8 cellular contexts compared by ENCODE assay signal in the genomic region with DNA sequence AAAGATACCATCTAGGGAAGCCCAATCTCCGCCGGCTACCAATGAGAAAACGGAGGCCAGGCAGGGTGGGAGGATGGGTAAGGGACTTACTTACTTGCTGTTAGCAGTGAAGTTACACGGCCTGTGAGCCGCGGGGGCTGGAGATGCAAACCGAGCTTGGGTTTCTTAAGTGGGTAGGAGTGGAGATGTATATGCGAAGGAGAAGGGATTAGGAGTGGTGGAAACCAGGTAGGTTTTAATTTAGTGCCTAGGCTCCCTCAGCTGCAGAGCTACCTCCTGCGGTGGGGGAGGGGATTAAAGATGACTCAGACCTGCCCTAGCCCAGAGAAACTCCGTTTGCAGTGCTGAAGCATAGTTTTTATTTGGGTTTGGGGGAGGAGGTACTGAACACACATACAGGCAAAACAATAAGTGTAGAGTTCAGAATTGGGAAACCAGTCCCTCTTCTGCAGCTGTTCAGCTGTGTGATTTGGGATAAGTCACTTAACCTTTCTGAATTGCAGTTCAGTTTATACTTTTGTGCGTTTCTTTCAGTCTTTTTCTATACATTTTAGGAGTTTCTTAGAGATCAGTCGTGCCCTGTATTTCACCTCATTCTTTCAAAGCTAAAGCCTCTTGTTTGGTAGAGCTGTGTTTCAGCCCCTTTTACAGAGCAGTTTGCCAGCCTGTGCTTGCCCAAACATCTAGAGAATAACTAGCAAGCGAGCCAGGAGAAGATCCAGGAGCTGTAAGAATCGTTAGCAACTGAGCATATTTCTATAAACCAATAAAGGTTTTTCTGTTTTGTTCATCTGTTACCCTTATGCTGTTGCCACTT. TPM values are rescaled to one million over a fixed set of nuclear protein-coding genes. Genes with fewer than 3 reads are reported as not detected.
DNase-seq lines count a peak whose midpoint lies in the region; ATAC-seq and TF ChIP-seq lines count a peak whose summit lies in the region.

No MANE protein-coding gene starts in this region.

- TF ChIP-seq CTCF in WTC11 (IDR thresholded peaks at IDR 0.05) (no peak), left lung (IDR thresholded peaks at IDR 0.05) (no peak)

- H3K27me3 Mint-ChIP-seq in WTC11 (ENCODE audit: low read depth), result no peaks in the 10 kb centered on the region

- H3K4me1 Mint-ChIP-seq in WTC11, result peaks cover 43% of the 10 kb centered on the region

- peak overlapping the region; percentile 81 to 86 for H3K27ac ChIP-seq in left lung

- ATAC-seq in WTC11 (peak; percentile 65), left lung (peak; percentile 71), HG02623 (IDR thresholded peaks at IDR 0.05; ENCODE audit: unreplicated experiment) (no peak), GM21717 (IDR thresholded peaks at IDR 0.05; ENCODE audit: unreplicated experiment) (no peak)

- POLR2A ChIA-PET in WTC11 (lab: Charles Lee), result interaction anchor here (0.6 to 1.6 kb wide), 9 partner anchors 11 to 171 kb away, joined by 3 to 22 read pairs (median 3); no protein-coding TSS in a partner anchor

- peak; percentile 81 for DNase-seq in DMS53 (lab: John Stamatoyannopoulos, UW)
- DNase-seq in KG1 (lab: John Stamatoyannopoulos, UW), result peak; percentile 68
- peak; percentile 57 for DNase-seq in WTC11 (ENCODE audit: low spot score)
- peak; percentile 61 for DNase-seq in central memory CD4-positive, alpha-beta T cell
- DNase-seq in left lung, result peak; percentile 47 to 72
- peak; percentile 43 to 75 (median 72) for DNase-seq in stimulated activated CD4-positive, alpha-beta T cell treated with anti-CD3 and anti-CD28 coated beads, TNF-alpha, amount 100 ng/mL, for 48 hours (ENCODE audit: low read depth in 3 of 3)

- intact Hi-C loops in left lung (cut with DNase I), result no loop called here

- peak overlapping the region; percentile 2 to 54 for H3K4me3 ChIP-seq in left lung

- H3K4me1 ChIP-seq in left lung, result peaks cover 19 to 51% of the 10 kb centered on the region in 2 donors

- H3K27ac Mint-ChIP-seq in WTC11, result peak overlapping the region; percentile 96

- CTCF ChIA-PET in WTC11 (lab: Charles Lee), result interaction anchor here (1.6 to 5.7 kb wide), 2 partner anchors 16 to 171 kb away, joined by 4 to 40 read pairs; no protein-coding TSS in a partner anchor

- peak overlapping the region; percentile 93 for H3K4me3 Mint-ChIP-seq in WTC11

- no peaks in the 10 kb centered on the region for H3K9me3 Mint-ChIP-seq in WTC11

- H3K36me3 Mint-ChIP-seq in WTC11, result peaks cover 9% of the 10 kb centered on the region; the same call in 1 of the 2 replicates

- H3K27me3 ChIP-seq in left lung, result no peaks in the 10 kb centered on the region

- no peaks in the 10 kb centered on the region for H3K36me3 ChIP-seq in left lung

- no peaks in the 10 kb centered on the region for H3K9me3 ChIP-seq in left lung

TF ChIP-seq in WTC11, 78 proteins besides CTCF, POLR2A, EP300 and RAD21 (continues in another document):
- TF ChIP-seq SP1 (CRISPR knock-in tag; conservative IDR thresholded peaks at IDR 0.05) (peak; percentile 27; the same call in 1 of the 2 replicates), ZNF671 (CRISPR knock-in tag; IDR thresholded peaks at IDR 0.05) (no peak), ZNF416 (CRISPR knock-in tag; IDR thresholded peaks at IDR 0.05) (no peak), SMAD4 (CRISPR knock-in tag; IDR thresholded peaks at IDR 0.05) (no peak), EMX1 (CRISPR knock-in tag; IDR thresholded peaks at IDR 0.05) (no peak), ZBTB21 (CRISPR knock-in tag; IDR thresholded peaks at IDR 0.05; ENCODE audit: borderline replicate concordance) (no peak), ZNF219 (CRISPR knock-in tag; IDR thresholded peaks at IDR 0.05; ENCODE audit: borderline replicate concordance) (no peak), KAT7 (CRISPR knock-in tag; IDR thresholded peaks at IDR 0.05; ENCODE audit: borderline replicate concordance) (no peak), PRRX2 (CRISPR knock-in tag; IDR thresholded peaks at IDR 0.05) (no peak), NFE2L1 (CRISPR knock-in tag; IDR thresholded peaks at IDR 0.05) (0 out of 2 replicates have a peak, but pooled peaks have one; percentile 22), RELA (CRISPR knock-in tag; IDR thresholded peaks at IDR 0.05; ENCODE audit: borderline replicate concordance) (no peak)
- TF ChIP-seq, protein P1, sequence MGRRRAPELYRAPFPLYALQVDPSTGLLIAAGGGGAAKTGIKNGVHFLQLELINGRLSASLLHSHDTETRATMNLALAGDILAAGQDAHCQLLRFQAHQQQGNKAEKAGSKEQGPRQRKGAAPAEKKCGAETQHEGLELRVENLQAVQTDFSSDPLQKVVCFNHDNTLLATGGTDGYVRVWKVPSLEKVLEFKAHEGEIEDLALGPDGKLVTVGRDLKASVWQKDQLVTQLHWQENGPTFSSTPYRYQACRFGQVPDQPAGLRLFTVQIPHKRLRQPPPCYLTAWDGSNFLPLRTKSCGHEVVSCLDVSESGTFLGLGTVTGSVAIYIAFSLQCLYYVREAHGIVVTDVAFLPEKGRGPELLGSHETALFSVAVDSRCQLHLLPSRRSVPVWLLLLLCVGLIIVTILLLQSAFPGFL (CRISPR knock-in tag; IDR thresholded peaks at IDR 0.05; ENCODE audit: borderline replicate concordance), result no peak
- TF ChIP-seq, protein P2, sequence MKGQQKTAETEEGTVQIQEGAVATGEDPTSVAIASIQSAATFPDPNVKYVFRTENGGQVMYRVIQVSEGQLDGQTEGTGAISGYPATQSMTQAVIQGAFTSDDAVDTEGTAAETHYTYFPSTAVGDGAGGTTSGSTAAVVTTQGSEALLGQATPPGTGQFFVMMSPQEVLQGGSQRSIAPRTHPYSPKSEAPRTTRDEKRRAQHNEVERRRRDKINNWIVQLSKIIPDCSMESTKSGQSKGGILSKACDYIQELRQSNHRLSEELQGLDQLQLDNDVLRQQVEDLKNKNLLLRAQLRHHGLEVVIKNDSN (CRISPR knock-in tag; IDR thresholded peaks at IDR 0.05), result peak; percentile 15; the same call in 1 of the 2 replicates
- TF ChIP-seq, protein P3, sequence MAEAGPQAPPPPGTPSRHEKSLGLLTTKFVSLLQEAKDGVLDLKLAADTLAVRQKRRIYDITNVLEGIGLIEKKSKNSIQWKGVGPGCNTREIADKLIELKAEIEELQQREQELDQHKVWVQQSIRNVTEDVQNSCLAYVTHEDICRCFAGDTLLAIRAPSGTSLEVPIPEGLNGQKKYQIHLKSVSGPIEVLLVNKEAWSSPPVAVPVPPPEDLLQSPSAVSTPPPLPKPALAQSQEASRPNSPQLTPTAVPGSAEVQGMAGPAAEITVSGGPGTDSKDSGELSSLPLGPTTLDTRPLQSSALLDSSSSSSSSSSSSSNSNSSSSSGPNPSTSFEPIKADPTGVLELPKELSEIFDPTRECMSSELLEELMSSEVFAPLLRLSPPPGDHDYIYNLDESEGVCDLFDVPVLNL (CRISPR knock-in tag; IDR thresholded peaks at IDR 0.05; ENCODE audit: borderline replicate concordance, low read depth), result no peak
- TF ChIP-seq, protein P4, sequence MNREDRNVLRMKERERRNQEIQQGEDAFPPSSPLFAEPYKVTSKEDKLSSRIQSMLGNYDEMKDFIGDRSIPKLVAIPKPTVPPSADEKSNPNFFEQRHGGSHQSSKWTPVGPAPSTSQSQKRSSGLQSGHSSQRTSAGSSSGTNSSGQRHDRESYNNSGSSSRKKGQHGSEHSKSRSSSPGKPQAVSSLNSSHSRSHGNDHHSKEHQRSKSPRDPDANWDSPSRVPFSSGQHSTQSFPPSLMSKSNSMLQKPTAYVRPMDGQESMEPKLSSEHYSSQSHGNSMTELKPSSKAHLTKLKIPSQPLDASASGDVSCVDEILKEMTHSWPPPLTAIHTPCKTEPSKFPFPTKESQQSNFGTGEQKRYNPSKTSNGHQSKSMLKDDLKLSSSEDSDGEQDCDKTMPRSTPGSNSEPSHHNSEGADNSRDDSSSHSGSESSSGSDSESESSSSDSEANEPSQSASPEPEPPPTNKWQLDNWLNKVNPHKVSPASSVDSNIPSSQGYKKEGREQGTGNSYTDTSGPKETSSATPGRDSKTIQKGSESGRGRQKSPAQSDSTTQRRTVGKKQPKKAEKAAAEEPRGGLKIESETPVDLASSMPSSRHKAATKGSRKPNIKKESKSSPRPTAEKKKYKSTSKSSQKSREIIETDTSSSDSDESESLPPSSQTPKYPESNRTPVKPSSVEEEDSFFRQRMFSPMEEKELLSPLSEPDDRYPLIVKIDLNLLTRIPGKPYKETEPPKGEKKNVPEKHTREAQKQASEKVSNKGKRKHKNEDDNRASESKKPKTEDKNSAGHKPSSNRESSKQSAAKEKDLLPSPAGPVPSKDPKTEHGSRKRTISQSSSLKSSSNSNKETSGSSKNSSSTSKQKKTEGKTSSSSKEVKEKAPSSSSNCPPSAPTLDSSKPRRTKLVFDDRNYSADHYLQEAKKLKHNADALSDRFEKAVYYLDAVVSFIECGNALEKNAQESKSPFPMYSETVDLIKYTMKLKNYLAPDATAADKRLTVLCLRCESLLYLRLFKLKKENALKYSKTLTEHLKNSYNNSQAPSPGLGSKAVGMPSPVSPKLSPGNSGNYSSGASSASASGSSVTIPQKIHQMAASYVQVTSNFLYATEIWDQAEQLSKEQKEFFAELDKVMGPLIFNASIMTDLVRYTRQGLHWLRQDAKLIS (CRISPR knock-in tag; IDR thresholded peaks at IDR 0.05; ENCODE audit: borderline replicate concordance), result no peak
- TF ChIP-seq, protein P5, sequence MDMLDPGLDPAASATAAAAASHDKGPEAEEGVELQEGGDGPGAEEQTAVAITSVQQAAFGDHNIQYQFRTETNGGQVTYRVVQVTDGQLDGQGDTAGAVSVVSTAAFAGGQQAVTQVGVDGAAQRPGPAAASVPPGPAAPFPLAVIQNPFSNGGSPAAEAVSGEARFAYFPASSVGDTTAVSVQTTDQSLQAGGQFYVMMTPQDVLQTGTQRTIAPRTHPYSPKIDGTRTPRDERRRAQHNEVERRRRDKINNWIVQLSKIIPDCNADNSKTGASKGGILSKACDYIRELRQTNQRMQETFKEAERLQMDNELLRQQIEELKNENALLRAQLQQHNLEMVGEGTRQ (CRISPR knock-in tag; IDR thresholded peaks at IDR 0.05), result no peak
- TF ChIP-seq, protein P6, sequence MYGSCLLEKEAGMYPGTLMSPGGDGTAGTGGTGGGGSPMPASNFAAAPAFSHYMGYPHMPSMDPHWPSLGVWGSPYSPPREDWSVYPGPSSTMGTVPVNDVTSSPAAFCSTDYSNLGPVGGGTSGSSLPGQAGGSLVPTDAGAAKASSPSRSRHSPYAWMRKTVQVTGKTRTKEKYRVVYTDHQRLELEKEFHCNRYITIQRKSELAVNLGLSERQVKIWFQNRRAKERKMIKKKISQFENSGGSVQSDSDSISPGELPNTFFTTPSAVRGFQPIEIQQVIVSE (CRISPR knock-in tag; IDR thresholded peaks at IDR 0.05; ENCODE audit: borderline replicate concordance), result no peak

RNA-seq across cellular contexts. Expression of a gene that starts 0.6 kb away (rescaled TPM):
- total RNA-seq in WTC11 (2021), result 49.7 to 51.1 TPM (median 50.4 TPM) in 3 replicates
- total RNA-seq in left lung, result 10 to 100 TPM; 40.3 to 40.7 TPM

Comparison
In these comparisons a context has a peak if more than half of its experiments do, and no peak if none do; other contexts are left out.
1. ATAC-seq: peak in WTC11 (single experiment) and left lung (single experiment); none in HG02623 (single experiment) and GM21717 (single experiment).
2. Peak in every context shown above with its lines, with median percentiles within 50 percentile points of each other: DNase-seq.